9 cellular contexts compared by ENCODE assay signal in the genomic region with DNA sequence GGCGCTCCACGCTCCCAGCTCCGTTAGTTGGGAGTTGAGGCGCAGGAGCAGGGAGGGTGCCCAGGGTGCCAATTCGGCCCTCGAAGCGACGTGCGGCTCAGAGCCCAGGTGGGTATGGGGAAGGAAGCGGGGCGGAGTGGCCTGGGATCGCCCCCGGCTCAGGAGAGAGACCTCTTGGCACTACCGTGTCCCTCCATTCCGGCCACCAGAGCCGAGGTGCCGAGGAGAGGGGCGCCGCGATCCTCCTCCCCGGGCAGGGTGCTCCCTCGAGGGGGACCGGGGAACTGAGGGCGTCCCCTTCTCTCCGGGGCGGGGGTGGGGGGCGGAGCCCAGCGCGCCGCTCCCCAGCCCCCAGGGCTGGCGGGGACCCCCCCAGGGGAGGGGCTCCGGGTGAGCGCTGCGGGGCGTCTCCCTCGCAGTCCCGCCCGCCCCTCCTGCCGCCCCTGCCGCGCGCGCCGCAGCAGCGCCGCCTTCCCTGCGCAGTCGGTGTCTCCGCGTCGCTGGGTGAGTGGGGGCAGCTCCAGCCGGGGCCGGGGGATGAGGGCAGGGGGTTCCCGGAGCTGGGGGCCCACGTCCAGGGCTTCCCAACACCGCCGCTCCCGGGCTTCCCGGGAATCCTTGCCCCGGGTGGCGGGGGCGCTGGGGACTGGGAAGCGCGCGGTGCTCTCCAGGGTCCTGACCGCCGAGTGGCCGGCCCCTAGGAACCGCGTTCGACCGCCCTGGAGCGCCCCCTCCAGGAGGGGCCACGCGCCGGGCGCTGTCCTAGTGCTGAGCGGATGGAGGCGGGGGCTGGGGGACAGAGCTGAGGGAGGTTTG. TPM values are rescaled to one million over a fixed set of nuclear protein-coding genes. Genes with fewer than 3 reads are reported as not detected.
DNase-seq lines count a peak whose midpoint lies in the region; ATAC-seq, FAIRE-seq and TF ChIP-seq lines count a peak whose summit lies in the region.
"Had no signal": no experiment of that assay in that cellular context is flagged by ENCODE, and none has a peak within 500 bp of the region (broad histone marks: within the 10 kb centered on the region; RNA-seq: fewer than 3 reads in every experiment).

Gene HPCA (plus strand): TSS at position 480 of the 816 bp plus-strand sequence. CDS start 2,408 bp downstream, outside the sequence.

- intact Hi-C loops in pancreas (cut with DNase I), result no loop called here

- peak; percentile 82 for ATAC-seq in activated CD8-positive, alpha-beta T cell treated with anti-CD3 and anti-CD28 coated beads, Interleukin-2, amount 10 ng/mL, durations not matched to agents 7 days and 5 days
- ATAC-seq in pancreas (peak; percentile 92 to 98 (median 92)), GM18873 (IDR thresholded peaks at IDR 0.05; ENCODE audit: low FRiP score, unreplicated experiment) (no peak), HG02759 (IDR thresholded peaks at IDR 0.05; ENCODE audit: unreplicated experiment) (no peak)

- no peak within 1 kb of the TSS for H3K4me3 Mint-ChIP-seq in activated CD8-positive, alpha-beta T cell treated with anti-CD3 and anti-CD28 coated beads, Interleukin-2, amount 10 ng/mL, durations not matched to agents 7 days and 5 days

- no peaks in the 10 kb centered on the region for H3K9me3 Mint-ChIP-seq in activated CD8-positive, alpha-beta T cell treated with anti-CD3 and anti-CD28 coated beads, Interleukin-2, amount 10 ng/mL, durations not matched to agents 7 days and 5 days (ENCODE audit: insufficient read depth)

- POLR2A ChIA-PET in activated CD8-positive, alpha-beta T cell treated with anti-CD3 and anti-CD28 coated beads, Interleukin-2, amount 10 ng/mL, durations not matched to agents 7 days and 5 days (lab: Charles Lee), result interaction anchor here (1.1 kb wide), 1 partner anchor 11 kb away, joined by 4 read pairs; no protein-coding TSS in a partner anchor

- CTCF ChIA-PET in activated CD8-positive, alpha-beta T cell treated with anti-CD3 and anti-CD28 coated beads, Interleukin-2, amount 10 ng/mL, durations not matched to agents 7 days and 5 days (lab: Charles Lee), result interaction anchor here (0.6 to 2.5 kb wide), 9 partner anchors 10 to 283 kb away, joined by 3 to 11 read pairs (median 3); no protein-coding TSS in a partner anchor

- H3K4me1 Mint-ChIP-seq in activated CD8-positive, alpha-beta T cell treated with anti-CD3 and anti-CD28 coated beads, Interleukin-2, amount 10 ng/mL, durations not matched to agents 7 days and 5 days (ENCODE audit: low read depth), result peaks cover 3% of the 10 kb centered on the region

- peak; percentile 65 for TF ChIP-seq CTCF in LNCAP (IDR thresholded peaks at IDR 0.05)
- TF ChIP-seq CTCF in pancreas (IDR thresholded peaks at IDR 0.05), result peak; percentile 17 to 29 (median 24)

- H3K4me1 ChIP-seq in pancreas, result no peaks in the 10 kb centered on the region

- 2 to 4% methylated on average over 52 to 79 of the region's 79 CpGs for WGBS in pancreas, 2 donors

- DNase-seq in EH (ENCODE audit: low read depth) (peak; percentile 67), frontal cortex (ENCODE audit: low spot score in 2 of 2) (peak; percentile 59 to 61), pancreas (peak; percentile 52 to 92 (median 76)), SIG-M5 treated with dmso at 0.1 percent for 504 hours (lab: John Stamatoyannopoulos, UW; ENCODE audit: unreplicated experiment) (no peak)
- DNase-seq in activated CD8-positive, alpha-beta T cell treated with anti-CD3 and anti-CD28 coated beads, Interleukin-2, amount 10 ng/mL, durations not matched to agents 7 days and 5 days, result peak; percentile 69

- H3K4me3 ChIP-seq in pancreas, result peak within 1 kb of the TSS in 1 of 4 donors; percentile 35

- H3K36me3 Mint-ChIP-seq in activated CD8-positive, alpha-beta T cell treated with anti-CD3 and anti-CD28 coated beads, Interleukin-2, amount 10 ng/mL, durations not matched to agents 7 days and 5 days (ENCODE audit: low read depth), result no peaks in the 10 kb centered on the region

- H3K27ac ChIP-seq in pancreas, result no peak within 1 kb of the TSS

- peaks cover 61% of the 10 kb centered on the region for H3K27me3 Mint-ChIP-seq in activated CD8-positive, alpha-beta T cell treated with anti-CD3 and anti-CD28 coated beads, Interleukin-2, amount 10 ng/mL, durations not matched to agents 7 days and 5 days (ENCODE audit: low read depth)

- H3K27ac Mint-ChIP-seq in activated CD8-positive, alpha-beta T cell treated with anti-CD3 and anti-CD28 coated beads, Interleukin-2, amount 10 ng/mL, durations not matched to agents 7 days and 5 days, result no peak within 1 kb of the TSS

- no peaks in the 10 kb centered on the region for H3K36me3 ChIP-seq in pancreas

- no peak for FAIRE-seq in frontal cortex (lab: Jason Lieb, UNC)
- no peak for FAIRE-seq in pancreas (lab: Jason Lieb, UNC)
- FAIRE-seq: TTC549 had no signal

- peaks cover 0 to 9% (median 1%) of the 10 kb centered on the region in 4 donors for H3K27me3 ChIP-seq in pancreas

- no peaks in the 10 kb centered on the region for H3K9me3 ChIP-seq in pancreas

RNA-seq across cellular contexts. Expression of gene HPCA, which starts in this region (rescaled TPM):
- total RNA-seq in activated CD8-positive, alpha-beta T cell treated with anti-CD3 and anti-CD28 coated beads, Interleukin-2, amount 10 ng/mL, durations not matched to agents 7 days and 5 days, result not detected
- total RNA-seq in frontal cortex (21.6 TPM), pancreas (under 1 TPM in 5 of 6 donors, not detected in 1; 0.16 to 0.49 (median 0.47) TPM)
- polyA plus RNA-seq in pancreas, result 1 to 10 TPM; 1.1 to 5.2 TPM

Comparison
In these comparisons a context has a peak if more than half of its experiments do, and no peak if none do; other contexts are left out.
1. RNA of gene HPCA (total RNA-seq): 21.6 TPM in frontal cortex (single experiment); 0.16 to 0.49 TPM in pancreas and not detected in activated CD8-positive, alpha-beta T cell treated with anti-CD3 and anti-CD28 coated beads, Interleukin-2, amount 10 ng/mL, durations not matched to agents 7 days and 5 days; every median in the first group is over 10 times any median in the second.
2. Peak in DNase-seq and ATAC-seq in activated CD8-positive, alpha-beta T cell treated with anti-CD3 and anti-CD28 coated beads, Interleukin-2, amount 10 ng/mL, durations not matched to agents 7 days and 5 days; RNA of the gene not detected or under 1 TPM.
3. ATAC-seq: peak in pancreas (4 of 4); none in GM18873 (single experiment) and HG02759 (single experiment).